10 cellular contexts compared by ENCODE assay signal in genomic region chr3:75671613-75672141, GRCh38. TPM values are rescaled to one million over a fixed set of nuclear protein-coding genes. Genes with fewer than 3 reads are reported as not detected.
A peak's percentile ranks its signal among the peaks of the same experiment; 100 is the strongest.
DNase-seq lines count a peak whose midpoint lies in the region; ATAC-seq, FAIRE-seq and TF ChIP-seq lines count a peak whose summit lies in the region.
"Not testable (repeated sequence)": the region's sequence is repeated elsewhere in the genome, so short reads cannot be mapped to it uniquely, and the experiment has no call there.
"Had no signal": no experiment of that assay in that cellular context is flagged by ENCODE, and none has a peak within 500 bp of the region (broad histone marks: within the 10 kb centered on the region; RNA-seq: fewer than 3 reads in every experiment).

No MANE protein-coding gene starts in this region.

- not testable (repeated sequence) for H2AK5ac ChIP-seq in H9 (ENCODE audit: insufficient read length, low read length)

- TF ChIP-seq CTCF in H9 (conservative IDR thresholded peaks at IDR 0.05); astrocyte (IDR thresholded peaks at IDR 0.05; ENCODE audit: insufficient read depth, low read depth, low read length); epithelial cell of proximal tubule (conservative IDR thresholded peaks at IDR 0.05; ENCODE audit: low read depth, low read length): not testable (repeated sequence)

- H3K4me2 ChIP-seq in H9 (ENCODE audit: insufficient read depth, insufficient read length, low read length) (peak overlapping the region; percentile 82), astrocyte (ENCODE audit: low read length) (peak overlapping the region; percentile 84)

- H3K23ac ChIP-seq in H9 (ENCODE audit: insufficient read length, low read depth, low read length) = not testable (repeated sequence)

- not testable (repeated sequence) for H2AFZ ChIP-seq in ACC112 (ENCODE audit: low read length, unreplicated experiment); H9 (ENCODE audit: low read length)
- peak overlapping the region; percentile 89 for H2AFZ ChIP-seq in astrocyte (ENCODE audit: low read depth, low read length)

- H3K27me3 ChIP-seq in ACC112 (ENCODE audit: insufficient read depth, low read length) = peaks cover 21% of the 10 kb centered on the region; the same call in 1 of the 2 replicates
- peaks cover 30% of the 10 kb centered on the region for H3K27me3 ChIP-seq in H9 (ENCODE audit: insufficient read depth, low read length)
- H3K27me3 ChIP-seq in astrocyte (ENCODE audit: insufficient read depth, low read length) = not testable (repeated sequence)
- peaks cover 72% of the 10 kb centered on the region for H3K27me3 ChIP-seq in iPS-18a (ENCODE audit: control insufficient read depth, insufficient read depth, low read length)

- peaks cover 11 to 30% (median 18%) of the 10 kb centered on the region in 3 experiments for H3K36me3 Mint-ChIP-seq in H9 (ENCODE audit: insufficient read depth in 1 of 3, low read depth in 3 of 3)
- not testable (repeated sequence) for H3K36me3 Mint-ChIP-seq in T-helper 2 cell treated with Interferon-gamma antibody and Interleukin-4, amounts not matched to agents 5 μg/mL and 100 μg/mL, for 36 hours (ENCODE audit: low read depth)
- peaks cover 25% of the 10 kb centered on the region for H3K36me3 Mint-ChIP-seq in astrocyte (ENCODE audit: low read depth, unreplicated experiment)
- peaks cover 30% of the 10 kb centered on the region for H3K36me3 Mint-ChIP-seq in natural killer cell treated with Interleukin-12 subunit alpha and Interleukin-12 subunit beta and Interleukin-15 and Interleukin-18, amount 100 ng/mL, for 72 hours

- not testable (repeated sequence) for H2BK5ac ChIP-seq in H9 (ENCODE audit: insufficient read length, low read length)

- not testable (repeated sequence) for H4K20me1 ChIP-seq in H9 (ENCODE audit: control insufficient read depth, insufficient read depth, insufficient read length); astrocyte (ENCODE audit: insufficient read depth, low read length)

- H4K8ac ChIP-seq in H9 (replicated peaks; ENCODE audit: insufficient read length, low read depth, low read length) = not testable (repeated sequence)

- not testable (repeated sequence) for H2BK15ac ChIP-seq in H9 (ENCODE audit: low read depth, low read length)

- peak overlapping the region; percentile 90 for H3K27ac ChIP-seq in ACC112 (ENCODE audit: low read depth, low read length)
- not testable (repeated sequence) for H3K27ac ChIP-seq in H9 (ENCODE audit: insufficient read length, low read depth, low read length); iPS-18a (ENCODE audit: low read length)
- H3K27ac ChIP-seq in astrocyte (ENCODE audit: low read depth, low read length) = peak overlapping the region; percentile 68

- not testable (repeated sequence) for H3K14ac ChIP-seq in H9 (ENCODE audit: insufficient read depth, low read length)

- H4K91ac ChIP-seq in H9 (ENCODE audit: insufficient read length, low read depth, low read length) = not testable (repeated sequence)

- H3K4me1 ChIP-seq in ACC112 (ENCODE audit: control insufficient read depth, insufficient read depth, low read length, unreplicated experiment); H9 (ENCODE audit: insufficient read depth, low read length); iPS-18a (ENCODE audit: control insufficient read depth, low read depth, low read length): not testable (repeated sequence)
- H3K4me1 ChIP-seq in astrocyte (ENCODE audit: insufficient read depth, low read length) = peaks cover 13% of the 10 kb centered on the region

- peaks cover 78% of the 10 kb centered on the region for H3K27me3 Mint-ChIP-seq in H9 (ENCODE audit: low read depth)
- peaks cover 43% of the 10 kb centered on the region for H3K27me3 Mint-ChIP-seq in T-helper 2 cell treated with Interferon-gamma antibody and Interleukin-4, amounts not matched to agents 5 μg/mL and 100 μg/mL, for 36 hours (ENCODE audit: low read depth)
- H3K27me3 Mint-ChIP-seq in astrocyte (ENCODE audit: low read depth, unreplicated experiment) = peaks cover 12% of the 10 kb centered on the region
- peaks cover 30 to 41% of the 10 kb centered on the region in 2 donors for H3K27me3 Mint-ChIP-seq in natural killer cell treated with Interleukin-12 subunit alpha and Interleukin-12 subunit beta and Interleukin-15 and Interleukin-18, amount 100 ng/mL, for 72 hours

- not testable (repeated sequence) for H3T11ph ChIP-seq in H9 (ENCODE audit: low read length)

- not testable (repeated sequence) for ATAC-seq in natural killer cell treated with Interleukin-12 subunit alpha and Interleukin-12 subunit beta and Interleukin-15 and Interleukin-18, amount 100 ng/mL, for 72 hours

- not testable (repeated sequence) for H2BK120ac ChIP-seq in H9 (ENCODE audit: low read depth, low read length, poor library complexity, severe bottlenecking)

- not testable (repeated sequence) for H2BK12ac ChIP-seq in H9 (ENCODE audit: insufficient read length, low read depth, low read length)

- H3K23me2 ChIP-seq in H9 (ENCODE audit: insufficient read length, low read depth, low read length, poor library complexity, severe bottlenecking) = peaks cover 29% of the 10 kb centered on the region

- H3K79me2 ChIP-seq in ACC112 (ENCODE audit: control insufficient read depth, insufficient read depth, low read length, unreplicated experiment) (peaks cover 10% of the 10 kb centered on the region), astrocyte (ENCODE audit: insufficient read depth, low read length) (peaks cover 24% of the 10 kb centered on the region)
- H3K79me2 ChIP-seq in H9 (ENCODE audit: insufficient read depth, low read length) = not testable (repeated sequence)

- peak overlapping the region; percentile 73 to 88 for H3K4me3 Mint-ChIP-seq in H9
- H3K4me3 Mint-ChIP-seq in T-helper 2 cell treated with Interferon-gamma antibody and Interleukin-4, amounts not matched to agents 5 μg/mL and 100 μg/mL, for 36 hours = not testable (repeated sequence)
- peak overlapping the region; percentile 90 for H3K4me3 Mint-ChIP-seq in astrocyte (ENCODE audit: unreplicated experiment)
- H3K4me3 Mint-ChIP-seq in natural killer cell treated with Interleukin-12 subunit alpha and Interleukin-12 subunit beta and Interleukin-15 and Interleukin-18, amount 100 ng/mL, for 72 hours = peak overlapping the region; percentile 0

- H4K5ac ChIP-seq in H9 (ENCODE audit: insufficient read length, low read depth, low read length) = not testable (repeated sequence)

- H3K4me3 ChIP-seq in ACC112 (ENCODE audit: low read depth, low read length) (peak overlapping the region; percentile 81), astrocyte (ENCODE audit: insufficient read depth, low read depth, low read length) (peak overlapping the region; percentile 61), epithelial cell of proximal tubule (ENCODE audit: low read depth, low read length) (peak overlapping the region; percentile 56), iPS-18a (ENCODE audit: low read length) (peak overlapping the region; percentile 73), skeletal muscle cell (ENCODE audit: low read depth, low read length) (peak overlapping the region; percentile 9)

- peaks cover 44 to 60% of the 10 kb centered on the region in 2 experiments for H3K9me3 Mint-ChIP-seq in H9
- peaks cover 44% of the 10 kb centered on the region for H3K9me3 Mint-ChIP-seq in T-helper 2 cell treated with Interferon-gamma antibody and Interleukin-4, amounts not matched to agents 5 μg/mL and 100 μg/mL, for 36 hours
- H3K9me3 Mint-ChIP-seq in astrocyte (ENCODE audit: unreplicated experiment) = peaks cover 22% of the 10 kb centered on the region
- H3K9me3 Mint-ChIP-seq in natural killer cell treated with Interleukin-12 subunit alpha and Interleukin-12 subunit beta and Interleukin-15 and Interleukin-18, amount 100 ng/mL, for 72 hours = peaks cover 17% of the 10 kb centered on the region

- H3K9ac ChIP-seq in H9 (ENCODE audit: extremely low read depth, insufficient read length, low read length); iPS-18a (ENCODE audit: low read length): not testable (repeated sequence)
- peak overlapping the region; percentile 82 for H3K9ac ChIP-seq in astrocyte (ENCODE audit: low read length)

- H3K27ac Mint-ChIP-seq in H9; natural killer cell treated with Interleukin-12 subunit alpha and Interleukin-12 subunit beta and Interleukin-15 and Interleukin-18, amount 100 ng/mL, for 72 hours: not testable (repeated sequence)
- H3K27ac Mint-ChIP-seq in T-helper 2 cell treated with Interferon-gamma antibody and Interleukin-4, amounts not matched to agents 5 μg/mL and 100 μg/mL, for 36 hours = peak overlapping the region; percentile 11
- peak overlapping the region; percentile 88 for H3K27ac Mint-ChIP-seq in astrocyte (ENCODE audit: unreplicated experiment)

- not testable (repeated sequence) for H3K36me3 ChIP-seq in ACC112 (ENCODE audit: insufficient read depth, low read length); astrocyte (ENCODE audit: insufficient read depth, low read length); iPS-18a (ENCODE audit: control insufficient read depth, low read depth, low read length)

- H3K56ac ChIP-seq in H9 (ENCODE audit: insufficient read length, low read depth, low read length) = not testable (repeated sequence)

- H3K4me1 Mint-ChIP-seq in H9 = peaks cover 31% of the 10 kb centered on the region in 2 experiments
- not testable (repeated sequence) for H3K4me1 Mint-ChIP-seq in T-helper 2 cell treated with Interferon-gamma antibody and Interleukin-4, amounts not matched to agents 5 μg/mL and 100 μg/mL, for 36 hours (ENCODE audit: low read depth); astrocyte (ENCODE audit: low read depth, unreplicated experiment)
- H3K4me1 Mint-ChIP-seq in natural killer cell treated with Interleukin-12 subunit alpha and Interleukin-12 subunit beta and Interleukin-15 and Interleukin-18, amount 100 ng/mL, for 72 hours (ENCODE audit: low read depth in 2 of 2) = peaks cover 0 to 13% of the 10 kb centered on the region in 2 donors

- FAIRE-seq in astrocyte (lab: Jason Lieb, UNC) = not testable (repeated sequence)

- not testable (repeated sequence) for H3K4ac ChIP-seq in H9 (ENCODE audit: low read depth, low read length)

- not testable (repeated sequence) for H3K79me1 ChIP-seq in H9 (ENCODE audit: insufficient read depth, low read depth, low read length, poor library complexity, severe bottlenecking)

- not testable (repeated sequence) for DNase-seq in H9; T-helper 2 cell treated with Interferon-gamma antibody and Interleukin-4, amounts not matched to agents 5 μg/mL and 100 μg/mL, for 36 hours (ENCODE audit: low spot score); astrocyte (ENCODE audit: low read depth); epithelial cell of proximal tubule (ENCODE audit: low read depth); natural killer cell treated with Interleukin-12 subunit alpha and Interleukin-12 subunit beta and Interleukin-15 and Interleukin-18, amount 100 ng/mL, for 72 hours (ENCODE audit: low spot score); skeletal muscle cell (ENCODE audit: low read depth)

- not testable (repeated sequence) for H2BK20ac ChIP-seq in H9 (ENCODE audit: low read depth, low read length, poor library complexity, severe bottlenecking)

- H3K9me3 ChIP-seq in H9 (ENCODE audit: control insufficient read depth, low read depth, low read length) = peaks cover 29% of the 10 kb centered on the region
- not testable (repeated sequence) for H3K9me3 ChIP-seq in astrocyte (ENCODE audit: insufficient read depth, low read depth, low read length); iPS-18a (ENCODE audit: control insufficient read depth, low read depth, low read length)

- no CpG with 5 or more reads among the region's 17 CpGs for WGBS in H9 (ENCODE audit: extremely low coverage, insufficient read length, low lambda C conversion rate)

- H3K18ac ChIP-seq in H9 (ENCODE audit: insufficient read length, low read depth, low read length) = not testable (repeated sequence)

RNA-seq across cellular contexts. Expression of gene FRG2C, which starts 7.5 kb away (rescaled TPM):
- total RNA-seq in H9 (2021) = not detected in 2 replicates
- total RNA-seq in astrocyte = not detected in 2 replicates
- total RNA-seq in epithelial cell of proximal tubule = not detected in 2 replicates
- not detected for total RNA-seq in natural killer cell treated with Interleukin-12 subunit alpha and Interleukin-12 subunit beta and Interleukin-15 and Interleukin-18, amount 100 ng/mL, for 72 hours
- total RNA-seq: A172, upper lobe of left lung had no signal

Comparison
In these comparisons a context has a peak if more than half of its experiments do, and no peak if none do; other contexts are left out.
1. H3K4me3 ChIP-seq: peak in every context shown above with its lines; median percentile 81 in ACC112; 73 in iPS-18a; 61 in astrocyte; 56 in epithelial cell of proximal tubule; 9 in skeletal muscle cell.